ENCODE assay signal across 24 cellular contexts in the genomic region with DNA sequence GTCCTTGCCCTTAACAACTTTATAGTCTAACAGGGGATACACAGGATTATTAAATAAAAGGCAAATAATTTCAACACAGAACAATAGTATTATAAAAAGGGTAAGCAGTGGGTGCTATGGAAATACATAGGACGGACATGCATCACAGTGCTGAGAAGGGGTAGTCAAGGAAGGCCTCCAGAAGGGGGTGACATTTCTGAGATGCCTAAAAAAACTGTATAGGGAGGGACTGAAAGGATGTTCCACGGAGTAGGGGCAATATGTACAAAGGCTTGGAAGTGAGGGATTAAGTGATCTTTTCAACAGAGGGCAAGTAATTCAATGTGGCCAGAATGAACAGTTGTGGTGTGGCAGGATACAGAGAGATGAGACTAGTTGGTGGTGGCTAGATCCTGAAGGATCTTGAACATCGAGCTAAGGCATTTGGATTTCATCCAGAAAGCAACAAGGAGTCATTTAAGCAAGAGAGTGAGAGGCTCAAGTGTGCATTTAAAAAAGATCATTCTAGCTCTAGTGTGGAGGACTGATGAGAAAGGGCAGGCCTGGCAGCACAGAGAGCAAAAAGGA.
"Had no signal": no experiment of that assay in that cellular context is flagged by ENCODE, and none has a peak within 500 bp of the region (broad histone marks: within the 10 kb centered on the region; RNA-seq: fewer than 3 reads in every experiment).

No MANE protein-coding gene starts in this region.

- H3K4me2 ChIP-seq: SK-N-SH had no signal

- DNase-seq: Karpas-422, KG1, MM.1S, MV-4-11, NCI-H1048, NCI-H1105, NCI-H1417, NCI-H1436 treated with DMSO at 0.1 percent for 48 hours, NCI-H1694, NCI-H1930, NCI-H2081 treated with DMSO at 0.1 percent for 48 hours, NCI-H2171, NCI-H226, NCI-H446, NCI-H510A, NCI-H524 treated with DMSO at 0.1 percent for 48 hours, NCI-H69, NCI-H774, Right ventricle myocardium superior, RPMI8226, SK-N-SH, SW 1271, T-cell had no signal

- ATAC-seq: T-cell had no signal

- FAIRE-seq: RCC 7860 had no signal

- H3K9me3 ChIP-seq: SK-N-SH had no signal

- H3K9ac ChIP-seq: SK-N-SH had no signal
